ENCODE assay signal across 8 cellular contexts in genomic region chr19:6060600-6061391, GRCh38. TPM values are rescaled to one million over a fixed set of nuclear protein-coding genes. Genes with fewer than 3 reads are reported as not detected.
DNase-seq lines count a peak whose midpoint lies in the region; ATAC-seq, FAIRE-seq and TF ChIP-seq lines count a peak whose summit lies in the region.

No MANE protein-coding gene starts in this region.

- intact Hi-C loops in adrenal gland (cut with DNase I) (no loop called here), lower lobe of right lung (cut with DNase I) (no loop called here)

- no peak for FAIRE-seq in A549 (lab: Jason Lieb, UNC)

- no peaks in the 10 kb centered on the region for H3K27me3 ChIP-seq in adrenal gland
- no peaks in the 10 kb centered on the region for H3K27me3 ChIP-seq in lower lobe of right lung (ENCODE audit: low read depth)
- no peaks in the 10 kb centered on the region for H3K27me3 ChIP-seq in upper lobe of left lung

- CTCF ChIA-PET in A549 (lab: Yijun Ruan, JAX), result interaction anchor here (1.1 to 1.4 kb wide), 3 partner anchors 12 to 65 kb away, joined by 3 to 7 read pairs (median 3); no protein-coding TSS in a partner anchor

- TF ChIP-seq EP300 in A549 (IDR thresholded peaks at IDR 0.05), result no peak
- TF ChIP-seq EP300 in upper lobe of left lung (IDR thresholded peaks at IDR 0.05), result peak in 2 of 4 donors; percentile 38 to 72

- no peak overlapping the region for H3K4me3 ChIP-seq in A549
- no peak overlapping the region for H3K4me3 ChIP-seq in adrenal gland
- H3K4me3 ChIP-seq in lower lobe of right lung, result no peak overlapping the region
- peak overlapping the region in 1 of 4 donors; percentile 2 for H3K4me3 ChIP-seq in upper lobe of left lung

- DNase-seq in A549 (ENCODE audit: low read depth in 1 of 2, low spot score in 1 of 2) (no peak), NCI-H226 (peak; percentile 95), adrenal gland (peak in 5 of 7 donors; percentile 49 to 80 (median 57)), lower lobe of right lung (no peak), upper lobe of left lung (peak in 1 of 2 donors; percentile 56), NCI-H774 (lab: John Stamatoyannopoulos, UW) (no peak), GM20000 (ENCODE audit: low spot score) (no peak)

- H3K4me1 ChIP-seq in A549, result peaks cover 59% of the 10 kb centered on the region
- H3K4me1 ChIP-seq in adrenal gland (replicated peaks in 1 of 2), result peaks cover 32 to 59% of the 10 kb centered on the region in 2 donors
- H3K4me1 ChIP-seq in lower lobe of right lung, result peaks cover 100% of the 10 kb centered on the region
- peaks cover 74 to 92% (median 89%) of the 10 kb centered on the region in 4 donors for H3K4me1 ChIP-seq in upper lobe of left lung

- POLR2A ChIA-PET in A549 (lab: Yijun Ruan, JAX), result no interaction called here

- no peaks in the 10 kb centered on the region for H3K36me3 ChIP-seq in adrenal gland (replicated peaks in 1 of 2)
- no peaks in the 10 kb centered on the region for H3K36me3 ChIP-seq in lower lobe of right lung
- H3K36me3 ChIP-seq in upper lobe of left lung, result no peaks in the 10 kb centered on the region

- no peak for TF ChIP-seq CTCF in A549 (IDR thresholded peaks at IDR 0.05)
- no peak for TF ChIP-seq CTCF in adrenal gland (IDR thresholded peaks at IDR 0.05)
- no peak for TF ChIP-seq CTCF in lower lobe of right lung (IDR thresholded peaks at IDR 0.05)
- TF ChIP-seq CTCF in upper lobe of left lung (IDR thresholded peaks at IDR 0.05), result no peak
- no peak for TF ChIP-seq CTCF in GM20000 (IDR thresholded peaks at IDR 0.05; ENCODE audit: extremely low read depth, missing control alignments)

- H3K27ac ChIP-seq in A549, result peak overlapping the region; percentile 1 to 63; a peak in 4 of 6 replicates
- H3K27ac ChIP-seq in adrenal gland, result peak overlapping the region in 2 of 5 donors; percentile 63 to 67
- peak overlapping the region; percentile 96 for H3K27ac ChIP-seq in lower lobe of right lung
- H3K27ac ChIP-seq in upper lobe of left lung, result peak overlapping the region; percentile 79 to 97 (median 85)

- no peak for ATAC-seq in A549
- ATAC-seq in lower lobe of right lung, result no peak
- ATAC-seq in upper lobe of left lung (ENCODE audit: low FRiP score in 2 of 2), result no peak
- no peak for ATAC-seq in HG02870 (IDR thresholded peaks at IDR 0.05; ENCODE audit: unreplicated experiment)

- H3K9me3 ChIP-seq in A549, result no peaks in the 10 kb centered on the region
- no peaks in the 10 kb centered on the region for H3K9me3 ChIP-seq in adrenal gland (replicated peaks in 1 of 3)
- H3K9me3 ChIP-seq in lower lobe of right lung, result no peaks in the 10 kb centered on the region
- no peaks in the 10 kb centered on the region for H3K9me3 ChIP-seq in upper lobe of left lung

- TF ChIP-seq RAD21 in A549 (conservative IDR thresholded peaks at IDR 0.05 in 1 of 2, IDR thresholded peaks at IDR 0.05 in 1 of 2), result no peak

- H3K4me2 ChIP-seq in A549, result peak overlapping the region; percentile 34; the same call in 2 of the 3 replicates

- 83% methylated on average over 21 of the region's 21 CpGs for WGBS in A549 (ENCODE audit: missing lambda C conversion rate)
- WGBS in adrenal gland, 4 donors, result 61 to 70% (median 66%) methylated on average over 21 of the region's 21 CpGs
- WGBS in upper lobe of left lung, 2 donors, result 73 to 78% methylated on average over 14 to 21 of the region's 21 CpGs

- TF ChIP-seq POLR2A in A549 (IDR thresholded peaks at IDR 0.05; ENCODE audit: low read length) (no peak), adrenal gland (IDR thresholded peaks at IDR 0.05) (no peak), upper lobe of left lung (IDR thresholded peaks at IDR 0.05) (no peak)

TF ChIP-seq in A549, 52 proteins besides CTCF, POLR2A, EP300 and RAD21:
- TF ChIP-seq FOSL2 (IDR thresholded peaks at IDR 0.05) (no peak), FOSL2 (CRISPR knock-in tag; IDR thresholded peaks at IDR 0.05) (0 out of 2 replicates have a peak, but pooled peaks have one; percentile 10), FOSB (CRISPR knock-in tag; IDR thresholded peaks at IDR 0.05) (no peak), RARB (CRISPR knock-in tag; IDR thresholded peaks at IDR 0.05) (no peak)

RNA-seq across cellular contexts. Expression of gene RFX2, which starts 49.5 kb away (rescaled TPM):
- polyA plus RNA-seq in A549 (2011; rRNA removed), result 3.9 and 4.0 TPM in 2 replicates
- 6.9 and 8.4 TPM in 2 replicates for polyA plus RNA-seq in A549 (2012; cell fraction: cytosol; rRNA removed)
- polyA plus RNA-seq in A549 (2012; cell fraction: nucleus; rRNA removed), result 14.7 and 16.9 TPM in 2 replicates
- polyA plus RNA-seq in A549 (2017; fragmentation: RNase III; extraction: RNeasy Plus Mini Kit Qiagen cat#74134 plus additional on column Dnase treatment), result 3.7 to 4.9 TPM (median 4.3 TPM) in 3 replicates
- polyA minus RNA-seq in A549 (2011; rRNA and poly(A)+ RNA removed), result 9.3 and 14.3 TPM in 2 replicates
- 1 to 10 TPM; 2.3 to 7.8 (median 4.7) TPM for total RNA-seq in adrenal gland
- 10 to 100 TPM in 1 of 3 donors, 1 to 10 TPM in 2; 2.7 to 10.4 (median 4.8) TPM for polyA plus RNA-seq in adrenal gland
- 20.9 TPM for total RNA-seq in lower lobe of right lung
- 100 to 1,000 TPM in 1 of 6 donors, 10 to 100 TPM in 5; 14.3 to 111 (median 28.6) TPM for total RNA-seq in upper lobe of left lung

Comparison
In these comparisons a context has a peak if more than half of its experiments do, and no peak if none do; other contexts are left out.
1. DNase-seq: peak in NCI-H226 (single experiment) and adrenal gland (5 of 7); none in A549 (0 of 2), lower lobe of right lung (single experiment), NCI-H774 (single experiment) and GM20000 (single experiment).